ENCODE assay signal across 17 cellular contexts in the genomic region with DNA sequence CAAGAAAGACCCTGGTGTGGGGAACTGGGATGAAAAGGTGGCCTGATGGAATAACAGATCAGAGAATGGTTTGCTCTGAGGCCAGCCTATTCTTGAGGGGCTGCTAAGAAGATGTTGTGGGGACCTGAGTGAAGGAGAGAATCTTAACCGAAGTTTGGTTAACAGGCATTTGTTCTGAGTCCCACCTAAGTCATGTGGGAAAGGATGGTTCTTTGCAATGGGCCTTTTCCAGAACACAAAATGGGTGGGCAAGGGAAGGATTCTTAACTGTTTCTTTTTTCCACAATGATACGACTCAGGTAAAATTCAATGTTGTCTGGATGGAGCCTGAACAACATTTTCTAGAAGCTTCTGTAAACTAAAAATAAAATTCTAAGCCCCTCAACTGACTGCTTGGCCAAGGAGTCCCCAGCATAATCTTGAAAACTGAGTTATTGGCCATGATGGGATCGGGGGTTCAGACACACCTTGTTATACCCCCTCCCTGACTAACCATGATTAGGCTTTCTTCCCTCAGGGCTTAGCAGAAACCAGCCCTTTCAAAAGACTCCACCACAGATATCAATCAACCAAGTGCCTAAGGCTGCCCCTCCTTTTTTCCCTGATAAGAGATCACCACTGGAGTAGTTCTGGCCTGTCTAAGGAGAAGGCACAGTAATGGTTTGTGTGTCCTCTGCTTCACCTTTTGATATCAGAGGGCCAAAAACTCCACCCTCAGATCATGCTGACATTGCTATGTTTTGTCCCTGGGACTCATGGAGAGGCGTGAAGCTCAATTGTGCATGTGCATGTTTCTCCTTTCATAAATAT.
"Had no signal": no experiment of that assay in that cellular context is flagged by ENCODE, and none has a peak within 500 bp of the region (broad histone marks: within the 10 kb centered on the region; RNA-seq: fewer than 3 reads in every experiment).

No MANE protein-coding gene starts in this region.

- H3K9me3 Mint-ChIP-seq: activated T-helper 2 cell treated with anti-CD3 and anti-CD28 coated beads, Interferon-gamma antibody, Interleukin-2, Interleukin-4, amounts not matched to agents 10 μg/mL and 5 μg/mL and 100 μg/mL, durations not matched to agents 14 hours and 24 hours and 36 hours; endodermal cell; memory B cell; natural killer cell treated with Interleukin-12 subunit alpha and Interleukin-12 subunit beta and Interleukin-15 and Interleukin-18, amount 100 ng/mL, for 72 hours; stimulated activated memory B cell treated with anti-CD40 and anti-IgM and Interleukin-4, amounts not matched to agents 10 μg/mL and 1 μg/mL and 100 μg/mL, for 72 hours; T-helper 2 cell treated with Interferon-gamma antibody and Interleukin-4, amounts not matched to agents 5 μg/mL and 100 μg/mL, for 36 hours had no signal

- H3K27ac Mint-ChIP-seq: activated T-helper 2 cell treated with anti-CD3 and anti-CD28 coated beads, Interferon-gamma antibody, Interleukin-2, Interleukin-4, amounts not matched to agents 10 μg/mL and 5 μg/mL and 100 μg/mL, durations not matched to agents 14 hours and 24 hours and 36 hours; endodermal cell; memory B cell; natural killer cell treated with Interleukin-12 subunit alpha and Interleukin-12 subunit beta and Interleukin-15 and Interleukin-18, amount 100 ng/mL, for 72 hours; stimulated activated memory B cell treated with anti-CD40 and anti-IgM and Interleukin-4, amounts not matched to agents 10 μg/mL and 1 μg/mL and 100 μg/mL, for 72 hours; T-helper 2 cell treated with Interferon-gamma antibody and Interleukin-4, amounts not matched to agents 5 μg/mL and 100 μg/mL, for 36 hours had no signal

- DNase-seq: activated CD4-positive, alpha-beta T cell treated with anti-CD3 and anti-CD28 coated beads for 1 hour; activated CD4-positive, alpha-beta T cell treated with anti-CD3 and anti-CD28 coated beads, Interleukin-2, amount 50 U/mL, for 4 hours; activated naive CD4-positive, alpha-beta T cell treated with anti-CD3 and anti-CD28 coated beads, Interleukin-2, amount 50 U/mL, for 16 hours; amniotic stem cell; dorsolateral prefrontal cortex; endodermal cell; left lung; posterior cingulate gyrus; stimulated activated CD4-positive, alpha-beta T cell treated with anti-CD3 and anti-CD28 coated beads, Interleukin-2, amount 100 ng/mL, for 48 hours; uterus had no signal

- H3K9me3 ChIP-seq: left lung, right atrium auricular region, uterus had no signal

- ATAC-seq: left lung; natural killer cell treated with Interleukin-12 subunit alpha and Interleukin-12 subunit beta and Interleukin-15 and Interleukin-18, amount 100 ng/mL, for 72 hours; stimulated activated memory B cell treated with anti-CD40 and anti-IgM and Interleukin-4, amounts not matched to agents 10 μg/mL and 1 μg/mL and 100 μg/mL, for 72 hours had no signal

- H3K27me3 ChIP-seq: left lung, right atrium auricular region, uterus had no signal

- H3K4me3 Mint-ChIP-seq: endodermal cell; memory B cell; natural killer cell treated with Interleukin-12 subunit alpha and Interleukin-12 subunit beta and Interleukin-15 and Interleukin-18, amount 100 ng/mL, for 72 hours; stimulated activated memory B cell treated with anti-CD40 and anti-IgM and Interleukin-4, amounts not matched to agents 10 μg/mL and 1 μg/mL and 100 μg/mL, for 72 hours; T-helper 2 cell treated with Interferon-gamma antibody and Interleukin-4, amounts not matched to agents 5 μg/mL and 100 μg/mL, for 36 hours had no signal

- H3K4me1 ChIP-seq: left lung, right atrium auricular region, uterus had no signal

- H3K4me3 ChIP-seq: dorsolateral prefrontal cortex, left lung, right atrium auricular region, uterus had no signal

- H3K27ac ChIP-seq: dorsolateral prefrontal cortex, left lung, right atrium auricular region, uterus, VCaP had no signal

- H3K36me3 Mint-ChIP-seq: memory B cell; natural killer cell treated with Interleukin-12 subunit alpha and Interleukin-12 subunit beta and Interleukin-15 and Interleukin-18, amount 100 ng/mL, for 72 hours; stimulated activated memory B cell treated with anti-CD40 and anti-IgM and Interleukin-4, amounts not matched to agents 10 μg/mL and 1 μg/mL and 100 μg/mL, for 72 hours had no signal

- H3K36me3 ChIP-seq: left lung, right atrium auricular region, uterus had no signal
